16 cellular contexts compared by ENCODE assay signal in the genomic region with DNA sequence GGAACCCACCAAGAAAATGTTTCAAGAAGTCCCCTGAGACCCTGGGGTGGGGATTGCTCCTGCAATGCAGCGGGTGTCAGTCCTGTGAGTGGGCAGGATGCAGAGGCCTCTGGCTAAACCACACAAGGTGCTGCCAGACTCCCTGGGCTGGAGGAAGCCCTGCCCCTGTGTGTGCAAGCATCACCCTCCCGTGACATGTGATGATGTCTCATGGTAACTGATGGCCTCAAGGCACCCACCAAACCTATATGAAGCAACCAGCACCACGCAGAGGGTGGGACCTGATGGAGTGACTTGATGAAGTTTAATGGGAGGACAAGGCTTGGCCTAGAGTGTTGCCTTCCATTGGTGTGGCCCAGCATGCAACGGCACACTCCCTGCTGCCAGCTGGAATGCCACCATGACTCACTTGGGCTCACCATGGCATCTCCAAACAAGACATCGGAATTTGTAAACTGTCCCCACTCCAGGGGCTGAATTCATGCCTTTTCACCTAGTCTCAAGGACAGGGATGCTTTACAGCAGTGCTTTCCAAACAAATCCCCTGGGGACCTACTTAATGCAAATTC. TPM values are rescaled to one million over a fixed set of nuclear protein-coding genes. Genes with fewer than 3 reads are reported as not detected.
"Had no signal": no experiment of that assay in that cellular context is flagged by ENCODE, and none has a peak within 500 bp of the region (broad histone marks: within the 10 kb centered on the region; RNA-seq: fewer than 3 reads in every experiment).

No MANE protein-coding gene starts in this region.

- DNase-seq: activated CD4-positive, alpha-beta memory T cell treated with anti-CD3 and anti-CD28 coated beads for 36 hours; activated CD8-positive, alpha-beta memory T cell treated with anti-CD3 and anti-CD28 coated beads, Interleukin-2, amount 50 U/mL, for 4 hours; activated naive CD4-positive, alpha-beta T cell; aorta; kidney; left ventricle myocardium inferior; ovary; stimulated activated CD4-positive, alpha-beta T cell treated with anti-CD3 and anti-CD28 coated beads, Interleukin-4, amount 100 ng/mL, for 1 hour; testis; upper lobe of right lung had no signal

- ATAC-seq: gastroesophageal sphincter, upper lobe of right lung had no signal

- H3K27ac ChIP-seq: cardiac muscle cell, gastroesophageal sphincter, hepatocyte, left ventricle myocardium inferior, ovary, testis, upper lobe of right lung, VCaP had no signal

- FAIRE-seq: colon, endothelial cell of umbilical vein, kidney had no signal

- H3K4me2 ChIP-seq: hepatocyte had no signal

- H3K4me3 ChIP-seq: cardiac muscle cell, gastroesophageal sphincter, hepatocyte, left ventricle myocardium inferior, ovary, testis, upper lobe of right lung had no signal

- H3K4me1 ChIP-seq: gastroesophageal sphincter, left ventricle myocardium inferior, testis, upper lobe of right lung had no signal

- H3K9me3 ChIP-seq: gastroesophageal sphincter, left ventricle myocardium inferior, ovary, testis, upper lobe of right lung had no signal

RNA-seq across cellular contexts. Expression of a gene that starts 8.7 kb away (rescaled TPM):
- polyA plus RNA-seq: cardiac muscle cell, endothelial cell of umbilical vein had no signal
